ENCODE assay signal across 14 cellular contexts in the genomic region with DNA sequence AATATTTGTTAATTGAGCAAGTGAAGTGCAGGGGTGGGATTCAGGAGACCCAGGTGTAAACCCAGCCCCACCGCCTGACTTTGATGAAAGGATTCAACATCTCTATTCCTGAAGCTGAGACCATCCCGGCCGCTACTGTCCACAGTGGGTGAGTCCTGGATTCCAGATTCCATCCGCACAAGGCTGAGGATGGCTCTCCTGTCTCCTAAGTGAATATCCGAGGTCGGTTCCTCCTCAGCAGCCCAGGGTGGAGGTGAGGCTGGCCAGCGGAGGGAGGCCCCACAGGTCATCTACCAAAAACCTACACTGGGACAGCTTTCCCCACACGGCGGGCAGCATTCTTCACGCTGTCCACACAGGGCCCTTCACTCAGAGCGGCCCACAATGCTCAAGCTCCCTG. TPM values are rescaled to one million over a fixed set of nuclear protein-coding genes. Genes with fewer than 3 reads are reported as not detected.
DNase-seq lines count a peak whose midpoint lies in the region; ATAC-seq and TF ChIP-seq lines count a peak whose summit lies in the region.
"Had no signal": no experiment of that assay in that cellular context is flagged by ENCODE, and none has a peak within 500 bp of the region (broad histone marks: within the 10 kb centered on the region; RNA-seq: fewer than 3 reads in every experiment).

No MANE protein-coding gene starts in this region.

- ATAC-seq in RWPE2 (ENCODE audit: low read depth) (no peak), sciatic nerve (no peak), aorta (ENCODE audit: low FRiP score) (no peak)

- H3K36me3 ChIP-seq in RWPE2 (ENCODE audit: low read depth) = no peaks in the 10 kb centered on the region
- H3K36me3 ChIP-seq in aorta (ENCODE audit: control insufficient read depth in 1 of 2, insufficient read depth in 2 of 2, low read length in 1 of 2) = no peaks in the 10 kb centered on the region
- H3K36me3 ChIP-seq in esophagus muscularis mucosa = no peaks in the 10 kb centered on the region
- H3K36me3 ChIP-seq: BE2C had no signal

- H3K9me3 ChIP-seq in RWPE2 (ENCODE audit: severe bottlenecking) (no peaks in the 10 kb centered on the region), aorta (ENCODE audit: control insufficient read depth, low read length) (no peaks in the 10 kb centered on the region), esophagus muscularis mucosa (no peaks in the 10 kb centered on the region)
- H3K9me3 ChIP-seq: BE2C, Caco-2 had no signal

- intact Hi-C loops in sciatic nerve (cut with DNase I) = no loop called here
- intact Hi-C loops in aorta (cut with DNase I) = no loop called here
- intact Hi-C loops in esophagus muscularis mucosa (cut with DNase I) = no loop called here

- H3K4me1 ChIP-seq in RWPE2 (ENCODE audit: insufficient read depth, poor library complexity, severe bottlenecking) (no peaks in the 10 kb centered on the region), aorta (ENCODE audit: control insufficient read depth in 1 of 2, insufficient read depth in 2 of 2, low read length in 2 of 2) (no peaks in the 10 kb centered on the region), esophagus muscularis mucosa (peaks cover 7 to 23% (median 18%) of the 10 kb centered on the region in 4 donors)
- H3K4me1 ChIP-seq: BE2C, Caco-2 had no signal

- H3K27me3 ChIP-seq in RWPE2 (ENCODE audit: insufficient read depth, poor library complexity, severe bottlenecking) (no peaks in the 10 kb centered on the region), aorta (ENCODE audit: control insufficient read depth in 1 of 2, insufficient read depth in 2 of 2, low read length in 1 of 2) (no peaks in the 10 kb centered on the region), esophagus muscularis mucosa (no peaks in the 10 kb centered on the region)

- TF ChIP-seq EP300 in esophagus muscularis mucosa (IDR thresholded peaks at IDR 0.05) = no peak

- peak; percentile 29 for DNase-seq in RWPE2 (ENCODE audit: low spot score)
- peak; percentile 53 for DNase-seq in mesenteric fat pad (ENCODE audit: low spot score)
- peak; percentile 48 for DNase-seq in sciatic nerve (ENCODE audit: low spot score)
- peak; percentile 33 to 66 for DNase-seq in aorta
- DNase-seq in stimulated activated CD4-positive, alpha-beta T cell treated with anti-CD3 and anti-CD28 coated beads, Interleukin-2, amount 100 ng/mL, for 48 hours = no peak
- no peak for DNase-seq in SW 1271 (lab: John Stamatoyannopoulos, UW)
- DNase-seq in esophagus muscularis mucosa (ENCODE audit: extremely low spot score) = no peak
- DNase-seq: ACHN; BE2C; Caco-2; CD4-positive, alpha-beta T cell; DMS79; GDM1; H9 had no signal

- 96% methylated on average over 11 of the region's 11 CpGs for WGBS in aorta, 2 donors
- WGBS in esophagus muscularis mucosa = 94% methylated on average over 11 of the region's 11 CpGs

- no peak overlapping the region for H3K4me3 ChIP-seq in RWPE2 (ENCODE audit: severe bottlenecking)
- H3K4me3 ChIP-seq in aorta (ENCODE audit: low read length in 2 of 2) = no peak overlapping the region
- no peak overlapping the region for H3K4me3 ChIP-seq in esophagus muscularis mucosa

- TF ChIP-seq CTCF in RWPE2 (IDR thresholded peaks at IDR 0.05; ENCODE audit: poor library complexity, severe bottlenecking) = no peak
- no peak for TF ChIP-seq CTCF in esophagus muscularis mucosa (IDR thresholded peaks at IDR 0.05)

- TF ChIP-seq POLR2A in esophagus muscularis mucosa (IDR thresholded peaks at IDR 0.05; ENCODE audit: low read depth) = no peak

- H3K27ac ChIP-seq in RWPE2 (ENCODE audit: poor library complexity, severe bottlenecking) (no peak overlapping the region), aorta (ENCODE audit: low read depth in 1 of 2, low read length in 2 of 2) (no peak overlapping the region), esophagus muscularis mucosa (replicated peaks in 1 of 4) (no peak overlapping the region)

RNA-seq across cellular contexts. Expression of a gene that starts 57.6 kb away (rescaled TPM):
- total RNA-seq in mesenteric fat pad (74.1 TPM), sciatic nerve (90.5 TPM), aorta (100 to 1,000 TPM; 113 to 116 TPM), esophagus muscularis mucosa (10 to 100 TPM; 24.9 to 52.9 (median 51.0) TPM)
- 10 to 100 TPM in 1 of 2 donors, 1 to 10 TPM in 1; 7.0 to 37.5 TPM for polyA plus RNA-seq in aorta

Comparison
In these comparisons a context has a peak if more than half of its experiments do, and no peak if none do; other contexts are left out.
1. DNase-seq: peak in RWPE2 (single experiment), mesenteric fat pad (single experiment), sciatic nerve (single experiment) and aorta (2 of 2); none in stimulated activated CD4-positive, alpha-beta T cell treated with anti-CD3 and anti-CD28 coated beads, Interleukin-2, amount 100 ng/mL, for 48 hours (0 of 2), SW 1271 (0 of 2) and esophagus muscularis mucosa (single experiment).